ENCODE assay signal across 28 cellular contexts in the genomic region with DNA sequence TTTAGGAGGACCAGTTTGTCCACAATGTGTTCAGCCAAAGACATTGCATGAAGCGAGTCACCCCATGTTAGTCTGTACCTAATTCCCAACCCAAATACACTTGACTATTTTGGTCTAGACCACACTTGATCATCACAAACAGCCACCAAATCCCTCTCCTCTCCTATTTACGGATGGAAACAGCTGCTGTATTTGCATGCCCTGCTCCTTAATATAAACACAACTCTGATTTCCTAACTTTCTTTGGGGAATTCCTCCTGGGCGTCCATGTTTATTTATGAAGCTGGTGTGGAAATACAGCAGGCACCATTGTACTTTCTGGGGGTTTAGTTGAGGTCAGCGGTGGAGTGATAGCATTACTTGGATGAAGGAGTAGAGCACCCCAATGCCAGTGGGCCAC.
DNase-seq lines count a peak whose midpoint lies in the region; ATAC-seq, FAIRE-seq and TF ChIP-seq lines count a peak whose summit lies in the region.
"Had no signal": no experiment of that assay in that cellular context is flagged by ENCODE, and none has a peak within 500 bp of the region (broad histone marks: within the 10 kb centered on the region; RNA-seq: fewer than 3 reads in every experiment).

No MANE protein-coding gene starts in this region.

- intact Hi-C loops in MCF 10A (cut with micrococcal nuclease), result no loop called here
- intact Hi-C loops in breast epithelium (cut with DNase I; ENCODE audit: low total_unique reads), result no loop called here

- H3K36me3 Mint-ChIP-seq in MCF 10A (ENCODE audit: insufficient read depth, unreplicated experiment), result no peaks in the 10 kb centered on the region
- H3K36me3 Mint-ChIP-seq: CD4-positive, CD25-positive, alpha-beta regulatory T cell; IgD-negative memory B cell; immature natural killer cell; neural progenitor cell had no signal

- H3K4me3 ChIP-seq in breast epithelium (no peak overlapping the region), WERI-Rb-1 (ENCODE audit: low read depth, low read length) (no peak overlapping the region)
- H3K4me3 ChIP-seq: neural progenitor cell, testis had no signal

- ATAC-seq in GM18505 (IDR thresholded peaks at IDR 0.05; ENCODE audit: unreplicated experiment), result no peak
- no peak for ATAC-seq in GM21390 (IDR thresholded peaks at IDR 0.05; ENCODE audit: unreplicated experiment)
- no peak for ATAC-seq in GM21381 (IDR thresholded peaks at IDR 0.05; ENCODE audit: unreplicated experiment)
- ATAC-seq: activated CD4-positive, alpha-beta T cell treated with anti-CD3 and anti-CD28 coated beads for 36 hours; activated CD8-positive, alpha-beta T cell treated with anti-CD3 and anti-CD28 coated beads, Interleukin-2, amount 10 ng/mL, durations not matched to agents 7 days and 5 days had no signal

- no peaks in the 10 kb centered on the region for H3K4me1 Mint-ChIP-seq in MCF 10A (ENCODE audit: insufficient read depth, unreplicated experiment)

- H3K27ac ChIP-seq in breast epithelium, result no peak overlapping the region
- peak overlapping the region; percentile 80 for H3K27ac ChIP-seq in WERI-Rb-1
- H3K27ac ChIP-seq: neural progenitor cell, parathyroid adenoma, testis had no signal

- H3K4me3 Mint-ChIP-seq in MCF 10A (ENCODE audit: unreplicated experiment), result no peak overlapping the region
- H3K4me3 Mint-ChIP-seq: activated CD4-positive, alpha-beta T cell treated with anti-CD3 and anti-CD28 coated beads for 36 hours; activated CD8-positive, alpha-beta T cell treated with anti-CD3 and anti-CD28 coated beads, Interleukin-2, amount 10 ng/mL, durations not matched to agents 7 days and 5 days; CD4-positive, CD25-positive, alpha-beta regulatory T cell; IgD-negative memory B cell; immature natural killer cell; neural progenitor cell; stimulated activated naive CD8-positive, alpha-beta T cell treated with anti-CD3 and anti-CD28 coated beads, Interleukin-15, Interleukin-2, amounts not matched to agents 100 ng/mL and 50 ng/mL, for 24 hours had no signal

- H3K9me3 ChIP-seq in breast epithelium (no peaks in the 10 kb centered on the region), WERI-Rb-1 (ENCODE audit: severe bottlenecking) (no peaks in the 10 kb centered on the region)
- H3K9me3 ChIP-seq: testis had no signal

- CTCF ChIA-PET in MCF 10A (lab: Yijun Ruan, JAX), result no interaction called here

- H3K9me3 Mint-ChIP-seq in MCF 10A (ENCODE audit: unreplicated experiment), result no peaks in the 10 kb centered on the region
- H3K9me3 Mint-ChIP-seq: activated T-helper 2 cell treated with anti-CD3 and anti-CD28 coated beads, Interferon-gamma antibody, Interleukin-2, Interleukin-4, amounts not matched to agents 10 μg/mL and 5 μg/mL and 100 μg/mL, durations not matched to agents 14 hours and 24 hours and 36 hours; IgD-negative memory B cell; immature natural killer cell; stimulated activated naive CD8-positive, alpha-beta T cell treated with anti-CD3 and anti-CD28 coated beads, Interleukin-15, Interleukin-2, amounts not matched to agents 100 ng/mL and 50 ng/mL, for 24 hours had no signal

- no peaks in the 10 kb centered on the region for H3K4me1 ChIP-seq in breast epithelium
- H3K4me1 ChIP-seq: parathyroid adenoma, testis had no signal

- no peak overlapping the region for H3K27ac Mint-ChIP-seq in MCF 10A (ENCODE audit: low read depth, unreplicated experiment)
- H3K27ac Mint-ChIP-seq: activated CD4-positive, alpha-beta T cell treated with anti-CD3 and anti-CD28 coated beads for 36 hours; activated CD8-positive, alpha-beta T cell treated with anti-CD3 and anti-CD28 coated beads, Interleukin-2, amount 10 ng/mL, durations not matched to agents 7 days and 5 days; activated T-helper 2 cell treated with anti-CD3 and anti-CD28 coated beads, Interferon-gamma antibody, Interleukin-2, Interleukin-4, amounts not matched to agents 10 μg/mL and 5 μg/mL and 100 μg/mL, durations not matched to agents 14 hours and 24 hours and 36 hours; IgD-negative memory B cell; immature natural killer cell; neural progenitor cell had no signal

- TF ChIP-seq CTCF in MCF 10A (IDR thresholded peaks at IDR 0.05; ENCODE audit: unreplicated experiment) (no peak), breast epithelium (IDR thresholded peaks at IDR 0.05) (no peak), WERI-Rb-1 (IDR thresholded peaks at IDR 0.05; ENCODE audit: low read depth, low read length) (no peak)

- H3K36me3 ChIP-seq in breast epithelium, result no peaks in the 10 kb centered on the region
- H3K36me3 ChIP-seq in WERI-Rb-1, result no peaks in the 10 kb centered on the region
- H3K36me3 ChIP-seq: neural progenitor cell had no signal

- FAIRE-seq in H54 (lab: Jason Lieb, UNC), result no peak
- FAIRE-seq: colon, small intestine had no signal

- BruUV-seq in MCF 10A (replicated peaks; lab: Mats Ljungman, UMichigan), result no TSS peak

- DNase-seq in MCF 10A (ENCODE audit: unreplicated experiment), result peak; percentile 7
- no peak for DNase-seq in breast epithelium (ENCODE audit: low spot score in 2 of 2)
- no peak for DNase-seq in WERI-Rb-1
- DNase-seq in kidney tubule cell (ENCODE audit: low spot score), result peak; percentile 49
- no peak for DNase-seq in H54 (ENCODE audit: insufficient read length, low spot score)
- DNase-seq: activated CD4-positive, alpha-beta T cell treated with anti-CD3 and anti-CD28 coated beads for 36 hours; activated CD8-positive, alpha-beta T cell treated with anti-CD3 and anti-CD28 coated beads, Interleukin-2, amount 10 ng/mL, durations not matched to agents 7 days and 5 days; activated naive CD4-positive, alpha-beta T cell treated with anti-CD3 and anti-CD28 coated beads, Interleukin-2, amount 50 U/mL, for 16 hours; amygdala; CD4-positive, CD25-positive, alpha-beta regulatory T cell; H7; immature natural killer cell; mammary epithelial cell; NCI-H1105; NCI-H187 treated with DMSO at 0.1 percent for 48 hours; NCI-H526; small intestine; T-helper 9 cell; testis had no signal

- TF ChIP-seq POLR2A in breast epithelium (IDR thresholded peaks at IDR 0.05) (no peak), GM18505 (IDR thresholded peaks at IDR 0.05; ENCODE audit: borderline replicate concordance, extremely low read depth, insufficient read depth, insufficient read length) (no peak), H54 (IDR thresholded peaks at IDR 0.05; ENCODE audit: low read depth, low read length) (no peak)

- H3K27me3 ChIP-seq in breast epithelium (no peaks in the 10 kb centered on the region), WERI-Rb-1 (ENCODE audit: insufficient read depth, low read depth, severe bottlenecking) (no peaks in the 10 kb centered on the region)
- H3K27me3 ChIP-seq: neural progenitor cell, testis had no signal

- POLR2A ChIA-PET in MCF 10A (lab: Yijun Ruan, JAX), result no interaction called here

- H3K27me3 Mint-ChIP-seq in MCF 10A (ENCODE audit: insufficient read depth, unreplicated experiment), result peaks cover 14% of the 10 kb centered on the region
- H3K27me3 Mint-ChIP-seq: activated CD4-positive, alpha-beta T cell treated with anti-CD3 and anti-CD28 coated beads for 36 hours had no signal

Comparison
In these comparisons a context has a peak if more than half of its experiments do, and no peak if none do; other contexts are left out.
1. DNase-seq: peak in MCF 10A (single experiment) and kidney tubule cell (single experiment); none in breast epithelium (0 of 2), WERI-Rb-1 (single experiment) and H54 (single experiment).